ENCODE assay signal across 23 cellular contexts in the genomic region with DNA sequence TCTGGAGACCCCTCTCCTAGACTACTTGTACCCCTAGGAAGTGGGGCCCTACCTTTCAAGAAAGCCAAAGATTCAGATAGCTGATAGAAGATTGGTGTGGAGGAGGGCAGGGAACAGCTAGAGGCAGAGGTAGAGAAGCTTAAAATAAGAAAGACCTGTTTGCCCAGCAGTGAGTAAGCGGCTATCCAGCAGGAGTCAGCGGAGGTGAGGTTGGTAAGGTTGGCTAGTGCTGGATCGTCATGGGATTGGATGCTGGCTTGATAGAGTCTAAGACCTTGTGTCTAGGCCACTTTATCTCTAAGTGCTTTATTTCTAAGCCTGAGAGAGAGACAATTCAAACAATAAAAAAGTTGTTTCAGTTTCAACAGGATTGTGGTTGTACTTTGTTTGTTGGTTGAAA. TPM values are rescaled to one million over a fixed set of nuclear protein-coding genes. Genes with fewer than 3 reads are reported as not detected.
A peak's percentile ranks its signal among the peaks of the same experiment; 100 is the strongest.
DNase-seq lines count a peak whose midpoint lies in the region; ATAC-seq, FAIRE-seq and TF ChIP-seq lines count a peak whose summit lies in the region.
"Had no signal": no experiment of that assay in that cellular context is flagged by ENCODE, and none has a peak within 500 bp of the region (broad histone marks: within the 10 kb centered on the region; RNA-seq: fewer than 3 reads in every experiment).

No MANE protein-coding gene starts in this region.

- no peak for TF ChIP-seq EP300 in SK-N-SH (IDR thresholded peaks at IDR 0.05; ENCODE audit: borderline replicate concordance in 1 of 2, low read depth in 1 of 2, low read length in 1 of 2)

- H3K4me1 ChIP-seq in mucosa of descending colon (ENCODE audit: low read depth) = peaks cover 3% of the 10 kb centered on the region
- peaks cover 0 to 16% of the 10 kb centered on the region in 2 experiments; a peak in 2 of 4 replicates for H3K4me1 ChIP-seq in SK-N-SH (ENCODE audit: control insufficient read depth in 1 of 2, insufficient read depth in 2 of 2, low read depth in 1 of 2, low read length in 1 of 2)

- no peak overlapping the region for H3K4me3 ChIP-seq in H7 (ENCODE audit: insufficient read depth, low read depth, low read length)
- H3K4me3 ChIP-seq in WERI-Rb-1 (ENCODE audit: low read depth, low read length) = no peak overlapping the region
- H3K4me3 ChIP-seq in mucosa of descending colon = no peak overlapping the region
- H3K4me3 ChIP-seq in SK-N-SH (ENCODE audit: low read depth in 2 of 2, low read length in 1 of 2) = no peak overlapping the region
- H3K4me3 ChIP-seq: GM12878, GM23248 had no signal

- CTCF ChIA-PET in SK-N-SH (lab: Yijun Ruan, JAX) = interaction anchor here (1.4 kb wide), 1 partner anchor 40 kb away, joined by 3 read pairs; no protein-coding TSS in a partner anchor

- POLR2A ChIA-PET in SK-N-SH (lab: Yijun Ruan, JAX) = no interaction called here

- peak; percentile 84 for ATAC-seq in esophagus mucosa
- ATAC-seq in mucosa of descending colon = peak; percentile 34
- ATAC-seq: GM12878 had no signal

- peak; percentile 23 for DNase-seq in H7
- DNase-seq in WERI-Rb-1 = no peak
- no peak for DNase-seq in mucosa of descending colon
- DNase-seq in NCI-H1105 (lab: John Stamatoyannopoulos, UW) = no peak
- DNase-seq in NCI-H1694 treated with DMSO at 0.1 percent for 48 hours (lab: John Stamatoyannopoulos, UW) = no peak
- DNase-seq in urothelium cell line (ENCODE audit: low spot score) = no peak
- DNase-seq in SK-N-SH = no peak
- DNase-seq: CD4-positive, alpha-beta T cell; COR-L47; DND-41; GM23248; KG1; NCI-H1092; NCI-H1436 treated with DMSO at 0.1 percent for 48 hours; NCI-H2029 treated with DMSO at 0.1 percent for 48 hours; NCI-H226; NCI-H510A treated with DMSO at 0.1 percent for 48 hours; NCI-H774; SHP77; SW 1271 had no signal

- intact Hi-C loops in mucosa of descending colon (cut with DNase I, micrococcal nuclease) = no loop called here

- H3K9me3 ChIP-seq in WERI-Rb-1 (ENCODE audit: severe bottlenecking) = no peaks in the 10 kb centered on the region
- H3K9me3 ChIP-seq in mucosa of descending colon = no peaks in the 10 kb centered on the region
- no peaks in the 10 kb centered on the region for H3K9me3 ChIP-seq in SK-N-SH

- H3K27me3 ChIP-seq in H7 (ENCODE audit: control insufficient read depth, insufficient read depth, low read length) (no peaks in the 10 kb centered on the region), WERI-Rb-1 (ENCODE audit: insufficient read depth, low read depth, severe bottlenecking) (no peaks in the 10 kb centered on the region), SK-N-SH (ENCODE audit: insufficient read depth) (no peaks in the 10 kb centered on the region)

- no peak overlapping the region for H2AFZ ChIP-seq in SK-N-SH (ENCODE audit: low read depth)
- H2AFZ ChIP-seq: GM23248 had no signal

- H3K9ac ChIP-seq in SK-N-SH = no peak overlapping the region
- H3K9ac ChIP-seq: GM23248 had no signal

- no peaks in the 10 kb centered on the region for H3K9me2 ChIP-seq in SK-N-SH

- WGBS in SK-N-SH (ENCODE audit: low lambda C conversion rate) = 98% methylated on average over 3 of the region's 3 CpGs

- H3F3A ChIP-seq in SK-N-SH (replicated peaks; ENCODE audit: insufficient read depth) = no peaks in the 10 kb centered on the region

- no peak overlapping the region for H3K4me2 ChIP-seq in SK-N-SH

- FAIRE-seq in urothelium cell line (lab: Jason Lieb, UNC) = no peak
- FAIRE-seq: GM12878, RCC 7860 had no signal

- peak; percentile 18; the same call in 1 of the 2 replicates for TF ChIP-seq CTCF in WERI-Rb-1 (IDR thresholded peaks at IDR 0.05; ENCODE audit: low read depth, low read length)
- no peak for TF ChIP-seq CTCF in mucosa of descending colon (IDR thresholded peaks at IDR 0.05)
- no peak for TF ChIP-seq CTCF in SK-N-SH (IDR thresholded peaks at IDR 0.05)

- peaks cover 17% of the 10 kb centered on the region for H4K20me1 ChIP-seq in SK-N-SH (ENCODE audit: insufficient read depth)

- no peak overlapping the region for H3K27ac ChIP-seq in WERI-Rb-1
- H3K27ac ChIP-seq in SK-N-SH (ENCODE audit: low read depth in 2 of 2, low read length in 1 of 2) = no peak overlapping the region
- H3K27ac ChIP-seq: GM23248 had no signal

- H3K36me3 ChIP-seq in H7 (replicated peaks; ENCODE audit: control insufficient read depth, insufficient read depth, low read length) (no peaks in the 10 kb centered on the region), WERI-Rb-1 (no peaks in the 10 kb centered on the region; the same call in 1 of the 2 replicates), mucosa of descending colon (ENCODE audit: low read depth) (no peaks in the 10 kb centered on the region), SK-N-SH (replicated peaks in 1 of 2; ENCODE audit: control insufficient read depth in 1 of 2, insufficient read depth in 2 of 2, low read length in 1 of 2) (peaks cover 0 to 6% of the 10 kb centered on the region in 2 experiments)

- TF ChIP-seq RAD21 in SK-N-SH (IDR thresholded peaks at IDR 0.05; ENCODE audit: low read length) = no peak

- H3K79me2 ChIP-seq in SK-N-SH (ENCODE audit: insufficient read depth) = peaks cover 50% of the 10 kb centered on the region; the same call in 1 of the 2 replicates

TF ChIP-seq in SK-N-SH, 30 proteins besides CTCF, POLR2A, EP300 and RAD21:
- TF ChIP-seq RFX5 (IDR thresholded peaks at IDR 0.05; ENCODE audit: low read length) (no peak), FOSL2 (IDR thresholded peaks at IDR 0.05; ENCODE audit: borderline replicate concordance, low read depth) (no peak), RCOR1 (IDR thresholded peaks at IDR 0.05; ENCODE audit: low read length) (no peak), YY1 (IDR thresholded peaks at IDR 0.05; ENCODE audit: low read depth) (no peak), MEF2A (IDR thresholded peaks at IDR 0.05; ENCODE audit: borderline replicate concordance, low read depth) (no peak), JUND (IDR thresholded peaks at IDR 0.05) (no peak), SMC3 (IDR thresholded peaks at IDR 0.05; ENCODE audit: low read depth, low read length) (no peak), FOXJ3 (CRISPR knock-in tag; IDR thresholded peaks at IDR 0.05) (no peak), EZH2phosphoT487 (IDR thresholded peaks at IDR 0.05; ENCODE audit: borderline replicate concordance, low read depth) (no peak)
TF ChIP-seq in SK-N-SH: peak in this region for 0.

RNA-seq across cellular contexts. Expression of gene ANKS1A, which starts 19.1 kb away (rescaled TPM):
- 22.4 and 24.3 TPM in 2 replicates for total RNA-seq in H7 (2014; rRNA removed; shearing (Covaris generic))
- total RNA-seq in esophagus mucosa (13.6 TPM), mucosa of descending colon (10 to 100 TPM; 30.0 to 62.4 (median 33.3) TPM)
- polyA plus RNA-seq in SK-N-SH (2012; rRNA removed) = 7.6 and 8.2 TPM in 2 replicates
- 5.8 and 6.9 TPM in 2 replicates for polyA plus RNA-seq in SK-N-SH (2012; cell fraction: cytosol; rRNA removed)
- 17.6 and 20.8 TPM in 2 replicates for polyA plus RNA-seq in SK-N-SH (2012; cell fraction: nucleus; rRNA removed)

RNA-seq across cellular contexts. Expression of gene TAF11, which starts 20.4 kb away (rescaled TPM):
- total RNA-seq in H7 (2014; rRNA removed; shearing (Covaris generic)) = 52.8 and 55.4 TPM in 2 replicates
- 20.0 TPM for total RNA-seq in esophagus mucosa
- total RNA-seq in mucosa of descending colon = 10 to 100 TPM; 23.2 to 26.8 (median 24.2) TPM
- 21.8 and 29.3 TPM in 2 replicates for polyA plus RNA-seq in SK-N-SH (2012; rRNA removed)
- polyA plus RNA-seq in SK-N-SH (2012; cell fraction: cytosol; rRNA removed) = 31.0 and 35.6 TPM in 2 replicates
- polyA plus RNA-seq in SK-N-SH (2012; cell fraction: nucleus; rRNA removed) = 25.4 and 38.9 TPM in 2 replicates
